8 cellular contexts compared by ENCODE assay signal in the genomic region with DNA sequence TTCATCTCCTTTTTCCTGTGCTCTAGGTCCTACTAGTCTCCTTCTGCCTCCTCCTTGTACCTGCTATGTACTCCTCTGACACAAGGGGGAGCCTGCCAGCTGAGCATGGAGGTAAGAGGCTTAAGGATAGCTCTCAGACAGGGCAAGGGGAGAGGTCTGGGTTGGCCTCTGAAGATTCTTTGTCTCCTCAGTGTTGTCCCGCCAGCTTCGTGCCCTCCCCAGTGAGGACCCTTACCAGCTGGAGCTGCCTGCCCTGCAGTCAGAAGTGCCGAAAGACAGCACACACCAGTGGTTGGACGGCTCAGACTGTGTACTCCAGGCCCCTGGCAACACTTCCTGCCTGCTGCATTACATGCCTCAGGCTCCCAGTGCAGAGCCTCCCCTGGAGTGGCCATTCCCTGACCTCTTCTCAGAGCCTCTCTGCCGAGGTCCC.
DNase-seq lines count a peak whose midpoint lies in the region; ATAC-seq and TF ChIP-seq lines count a peak whose summit lies in the region.

No MANE protein-coding gene starts in this region.

- no peak for ATAC-seq in HG02763 (IDR thresholded peaks at IDR 0.05; ENCODE audit: unreplicated experiment)

- TF ChIP-seq CTCF in astrocyte of the cerebellum (IDR thresholded peaks at IDR 0.05; ENCODE audit: low read depth, low read length, missing control alignments), result peak; percentile 96

- no peak overlapping the region for H3K4me3 ChIP-seq in astrocyte of the cerebellum (ENCODE audit: low read depth, low read length)

- in situ Hi-C loops in astrocyte of the cerebellum (cut with HindIII; ENCODE audit: low sequenced_read_pairs), result no loop called here

- peak; percentile 36 for DNase-seq in NK-92 treated with Interleukin-12 subunit alpha and Interleukin-12 subunit beta, amount 100 ng/mL, for 24 hours (lab: John Stamatoyannopoulos, UW)
- no peak for DNase-seq in NK-92 (lab: John Stamatoyannopoulos, UW; ENCODE audit: unreplicated experiment)
- peak; percentile 43 for DNase-seq in NCI-H1105 (lab: John Stamatoyannopoulos, UW)
- peak; percentile 59 for DNase-seq in T follicular helper cell (ENCODE audit: low read depth)
- peak; percentile 60 for DNase-seq in astrocyte of the cerebellum (ENCODE audit: low read depth)
- DNase-seq in iPS-NIHi7 (ENCODE audit: extremely low spot score), result peak; percentile 83
- peak; percentile 64 for DNase-seq in stimulated activated CD4-positive, alpha-beta T cell treated with anti-CD3 and anti-CD28 coated beads, Interleukin-1b, Interleukin-23, amount 100 ng/mL, for 48 hours
